In the genomic region with DNA sequence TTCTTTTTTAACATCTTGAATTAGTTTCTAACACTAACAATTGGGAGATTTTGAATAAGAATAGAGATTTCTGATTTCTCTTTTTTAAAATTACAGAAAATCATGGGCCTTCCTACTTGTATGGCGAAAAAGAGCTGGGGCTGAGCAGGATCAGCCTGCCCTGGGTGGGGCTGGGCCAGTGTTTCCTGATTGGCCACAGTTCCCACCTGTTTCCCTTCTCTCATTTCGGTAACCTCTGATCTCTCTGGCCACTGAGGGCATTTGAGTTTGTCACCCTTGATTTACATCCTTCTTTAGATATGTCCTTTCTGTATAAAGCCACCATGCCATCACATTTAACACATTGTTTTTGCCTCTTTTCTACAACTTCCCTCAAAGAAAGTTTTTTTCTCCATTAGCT, we compare ENCODE assay signal across 1 cellular context.
TF ChIP-seq lines count a peak whose summit lies in the region.

No MANE protein-coding gene starts in this region.

TF ChIP-seq in GM23338, 12 proteins besides CTCF, POLR2A, EP300 and RAD21 (continued from another document):
- TF ChIP-seq, protein P1, sequence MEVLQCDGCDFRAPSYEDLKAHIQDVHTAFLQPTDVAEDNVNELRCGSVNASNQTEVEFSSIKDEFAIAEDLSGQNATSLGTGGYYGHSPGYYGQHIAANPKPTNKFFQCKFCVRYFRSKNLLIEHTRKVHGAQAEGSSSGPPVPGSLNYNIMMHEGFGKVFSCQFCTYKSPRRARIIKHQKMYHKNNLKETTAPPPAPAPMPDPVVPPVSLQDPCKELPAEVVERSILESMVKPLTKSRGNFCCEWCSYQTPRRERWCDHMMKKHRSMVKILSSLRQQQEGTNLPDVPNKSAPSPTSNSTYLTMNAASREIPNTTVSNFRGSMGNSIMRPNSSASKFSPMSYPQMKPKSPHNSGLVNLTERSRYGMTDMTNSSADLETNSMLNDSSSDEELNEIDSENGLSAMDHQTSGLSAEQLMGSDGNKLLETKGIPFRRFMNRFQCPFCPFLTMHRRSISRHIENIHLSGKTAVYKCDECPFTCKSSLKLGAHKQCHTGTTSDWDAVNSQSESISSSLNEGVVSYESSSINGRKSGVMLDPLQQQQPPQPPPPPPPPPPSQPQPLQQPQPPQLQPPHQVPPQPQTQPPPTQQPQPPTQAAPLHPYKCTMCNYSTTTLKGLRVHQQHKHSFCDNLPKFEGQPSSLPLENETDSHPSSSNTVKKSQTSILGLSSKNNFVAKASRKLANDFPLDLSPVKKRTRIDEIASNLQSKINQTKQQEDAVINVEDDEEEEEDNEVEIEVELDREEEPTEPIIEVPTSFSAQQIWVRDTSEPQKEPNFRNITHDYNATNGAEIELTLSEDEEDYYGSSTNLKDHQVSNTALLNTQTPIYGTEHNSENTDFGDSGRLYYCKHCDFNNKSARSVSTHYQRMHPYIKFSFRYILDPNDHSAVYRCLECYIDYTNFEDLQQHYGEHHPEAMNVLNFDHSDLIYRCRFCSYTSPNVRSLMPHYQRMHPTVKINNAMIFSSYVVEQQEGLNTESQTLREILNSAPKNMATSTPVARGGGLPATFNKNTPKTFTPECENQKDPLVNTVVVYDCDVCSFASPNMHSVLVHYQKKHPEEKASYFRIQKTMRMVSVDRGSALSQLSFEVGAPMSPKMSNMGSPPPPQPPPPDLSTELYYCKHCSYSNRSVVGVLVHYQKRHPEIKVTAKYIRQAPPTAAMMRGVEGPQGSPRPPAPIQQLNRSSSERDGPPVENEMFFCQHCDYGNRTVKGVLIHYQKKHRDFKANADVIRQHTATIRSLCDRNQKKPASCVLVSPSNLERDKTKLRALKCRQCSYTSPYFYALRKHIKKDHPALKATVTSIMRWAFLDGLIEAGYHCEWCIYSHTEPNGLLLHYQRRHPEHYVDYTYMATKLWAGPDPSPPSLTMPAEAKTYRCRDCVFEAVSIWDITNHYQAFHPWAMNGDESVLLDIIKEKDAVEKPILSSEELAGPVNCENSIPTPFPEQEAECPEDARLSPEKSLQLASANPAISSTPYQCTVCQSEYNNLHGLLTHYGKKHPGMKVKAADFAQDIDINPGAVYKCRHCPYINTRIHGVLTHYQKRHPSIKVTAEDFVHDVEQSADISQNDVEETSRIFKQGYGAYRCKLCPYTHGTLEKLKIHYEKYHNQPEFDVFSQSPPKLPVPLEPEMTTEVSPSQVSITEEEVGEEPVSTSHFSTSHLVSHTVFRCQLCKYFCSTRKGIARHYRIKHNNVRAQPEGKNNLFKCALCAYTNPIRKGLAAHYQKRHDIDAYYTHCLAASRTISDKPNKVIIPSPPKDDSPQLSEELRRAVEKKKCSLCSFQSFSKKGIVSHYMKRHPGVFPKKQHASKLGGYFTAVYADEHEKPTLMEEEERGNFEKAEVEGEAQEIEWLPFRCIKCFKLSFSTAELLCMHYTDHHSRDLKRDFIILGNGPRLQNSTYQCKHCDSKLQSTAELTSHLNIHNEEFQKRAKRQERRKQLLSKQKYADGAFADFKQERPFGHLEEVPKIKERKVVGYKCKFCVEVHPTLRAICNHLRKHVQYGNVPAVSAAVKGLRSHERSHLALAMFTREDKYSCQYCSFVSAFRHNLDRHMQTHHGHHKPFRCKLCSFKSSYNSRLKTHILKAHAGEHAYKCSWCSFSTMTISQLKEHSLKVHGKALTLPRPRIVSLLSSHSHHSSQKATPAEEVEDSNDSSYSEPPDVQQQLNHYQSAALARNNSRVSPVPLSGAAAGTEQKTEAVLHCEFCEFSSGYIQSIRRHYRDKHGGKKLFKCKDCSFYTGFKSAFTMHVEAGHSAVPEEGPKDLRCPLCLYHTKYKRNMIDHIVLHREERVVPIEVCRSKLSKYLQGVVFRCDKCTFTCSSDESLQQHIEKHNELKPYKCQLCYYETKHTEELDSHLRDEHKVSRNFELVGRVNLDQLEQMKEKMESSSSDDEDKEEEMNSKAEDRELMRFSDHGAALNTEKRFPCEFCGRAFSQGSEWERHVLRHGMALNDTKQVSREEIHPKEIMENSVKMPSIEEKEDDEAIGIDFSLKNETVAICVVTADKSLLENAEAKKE (CRISPR knock-in tag; IDR thresholded peaks at IDR 0.05), result no peak
- TF ChIP-seq ZNF331 (CRISPR knock-in tag; IDR thresholded peaks at IDR 0.05; ENCODE audit: low read depth), result no peak
- no peak for TF ChIP-seq POLR2AphosphoS5 (IDR thresholded peaks at IDR 0.05; ENCODE audit: low read depth)
